ENCODE assay signal across 12 cellular contexts in genomic region chr20:46199198-46199597, GRCh38.
DNase-seq lines count a peak whose midpoint lies in the region; ATAC-seq and TF ChIP-seq lines count a peak whose summit lies in the region.
"Had no signal": no experiment of that assay in that cellular context is flagged by ENCODE, and none has a peak within 500 bp of the region (broad histone marks: within the 10 kb centered on the region; RNA-seq: fewer than 3 reads in every experiment).

No MANE protein-coding gene starts in this region.

- H3K27me3 ChIP-seq in MG63 = peaks cover 22% of the 10 kb centered on the region
- peaks cover 9 to 86% (median 37%) of the 10 kb centered on the region in 9 donors for H3K27me3 ChIP-seq in heart left ventricle
- peaks cover 3% of the 10 kb centered on the region for H3K27me3 ChIP-seq in trophoblast cell (ENCODE audit: insufficient read depth, low read length)

- H3K4ac ChIP-seq in trophoblast cell (ENCODE audit: low read depth, low read length) = no peak overlapping the region

- H4K91ac ChIP-seq in trophoblast cell (ENCODE audit: low read depth, low read length) = no peak overlapping the region

- no peaks in the 10 kb centered on the region for H3K79me1 ChIP-seq in trophoblast cell (ENCODE audit: low read length)

- intact Hi-C loops in activated CD4-positive, alpha-beta memory T cell treated with anti-CD3 and anti-CD28 coated beads for 36 hours (cut with micrococcal nuclease) = no loop called here
- intact Hi-C loops in heart left ventricle (cut with DNase I) = no loop called here

- POLR2A ChIA-PET in activated CD4-positive, alpha-beta memory T cell treated with anti-CD3 and anti-CD28 coated beads for 36 hours (lab: Charles Lee) = interaction anchor here (0.6 kb wide), 1 partner anchor 170 kb away, joined by 3 read pairs; the partner anchor contains the start of gene SLC12A5
- POLR2A ChIA-PET in activated CD4-positive, alpha-beta memory T cell treated with anti-CD3 and anti-CD28 coated beads, Interleukin-2, amount 10 ng/mL, durations not matched to agents 7 days and 5 days (lab: Charles Lee) = no interaction called here

- no peak overlapping the region for H2AFZ ChIP-seq in trophoblast cell (ENCODE audit: insufficient read depth, low read length, poor library complexity)

- H3K27ac Mint-ChIP-seq in activated CD4-positive, alpha-beta memory T cell treated with anti-CD3 and anti-CD28 coated beads for 36 hours = no peak overlapping the region
- H3K27ac Mint-ChIP-seq in activated CD4-positive, alpha-beta memory T cell treated with anti-CD3 and anti-CD28 coated beads, Interleukin-2, amount 10 ng/mL, durations not matched to agents 7 days and 5 days = no peak overlapping the region
- H3K27ac Mint-ChIP-seq in activated CD8-positive, alpha-beta memory T cell treated with anti-CD3 and anti-CD28 coated beads, Interleukin-2, amount 10 ng/mL, durations not matched to agents 7 days and 5 days = no peak overlapping the region

- H4K8ac ChIP-seq in trophoblast cell (ENCODE audit: low read depth, low read length) = no peak overlapping the region

- no peak overlapping the region for H3K23ac ChIP-seq in trophoblast cell (ENCODE audit: low read length)

- no peak for TF ChIP-seq POLR2A in heart left ventricle (IDR thresholded peaks at IDR 0.05)

- ATAC-seq in heart left ventricle = peak in 3 of 4 donors; percentile 38 to 55 (median 48)
- ATAC-seq in activated CD8-positive, alpha-beta memory T cell treated with anti-CD3 and anti-CD28 coated beads, Interleukin-2, amount 10 ng/mL, durations not matched to agents 7 days and 5 days = no peak
- ATAC-seq in omental fat pad (ENCODE audit: low FRiP score) = no peak
- ATAC-seq: Panc1 had no signal

- no peak overlapping the region for H3K4me3 Mint-ChIP-seq in activated CD4-positive, alpha-beta memory T cell treated with anti-CD3 and anti-CD28 coated beads for 36 hours
- H3K4me3 Mint-ChIP-seq in activated CD4-positive, alpha-beta memory T cell treated with anti-CD3 and anti-CD28 coated beads, Interleukin-2, amount 10 ng/mL, durations not matched to agents 7 days and 5 days = no peak overlapping the region
- H3K4me3 Mint-ChIP-seq in activated CD8-positive, alpha-beta memory T cell treated with anti-CD3 and anti-CD28 coated beads, Interleukin-2, amount 10 ng/mL, durations not matched to agents 7 days and 5 days = no peak overlapping the region
- H3K4me3 Mint-ChIP-seq: neural crest cell had no signal

- H3K27ac ChIP-seq in heart left ventricle = no peak overlapping the region
- no peak overlapping the region for H3K27ac ChIP-seq in trophoblast cell (ENCODE audit: low read depth, low read length)
- H3K27ac ChIP-seq: esophagus muscularis mucosa had no signal

- TF ChIP-seq CTCF in heart left ventricle (IDR thresholded peaks at IDR 0.05) = no peak
- no peak for TF ChIP-seq CTCF in omental fat pad (IDR thresholded peaks at IDR 0.05)

- peaks cover 9% of the 10 kb centered on the region for H3K4me1 Mint-ChIP-seq in activated CD4-positive, alpha-beta memory T cell treated with anti-CD3 and anti-CD28 coated beads for 36 hours (ENCODE audit: low read depth)
- H3K4me1 Mint-ChIP-seq in activated CD4-positive, alpha-beta memory T cell treated with anti-CD3 and anti-CD28 coated beads, Interleukin-2, amount 10 ng/mL, durations not matched to agents 7 days and 5 days = no peaks in the 10 kb centered on the region
- no peaks in the 10 kb centered on the region for H3K4me1 Mint-ChIP-seq in activated CD8-positive, alpha-beta memory T cell treated with anti-CD3 and anti-CD28 coated beads, Interleukin-2, amount 10 ng/mL, durations not matched to agents 7 days and 5 days

- H4K12ac ChIP-seq in trophoblast cell (ENCODE audit: low read depth, low read length) = no peak overlapping the region

- no peaks in the 10 kb centered on the region for H3K36me3 Mint-ChIP-seq in activated CD4-positive, alpha-beta memory T cell treated with anti-CD3 and anti-CD28 coated beads for 36 hours
- no peaks in the 10 kb centered on the region for H3K36me3 Mint-ChIP-seq in activated CD4-positive, alpha-beta memory T cell treated with anti-CD3 and anti-CD28 coated beads, Interleukin-2, amount 10 ng/mL, durations not matched to agents 7 days and 5 days (ENCODE audit: low read depth)
- no peaks in the 10 kb centered on the region for H3K36me3 Mint-ChIP-seq in activated CD8-positive, alpha-beta memory T cell treated with anti-CD3 and anti-CD28 coated beads, Interleukin-2, amount 10 ng/mL, durations not matched to agents 7 days and 5 days

- H3K9ac ChIP-seq in trophoblast cell (ENCODE audit: low read length) = no peak overlapping the region

- no peak overlapping the region for H2AK5ac ChIP-seq in trophoblast cell (ENCODE audit: low read length)

- DNase-seq in activated CD4-positive, alpha-beta memory T cell treated with anti-CD3 and anti-CD28 coated beads for 36 hours = peak; percentile 42
- DNase-seq in activated CD4-positive, alpha-beta memory T cell treated with anti-CD3 and anti-CD28 coated beads, Interleukin-2, amount 10 ng/mL, durations not matched to agents 7 days and 5 days = no peak
- peak; percentile 45 for DNase-seq in MG63
- DNase-seq in heart left ventricle = no peak
- DNase-seq in trophoblast cell = no peak
- DNase-seq in activated CD8-positive, alpha-beta memory T cell treated with anti-CD3 and anti-CD28 coated beads, Interleukin-2, amount 10 ng/mL, durations not matched to agents 7 days and 5 days = no peak
- DNase-seq in omental fat pad (ENCODE audit: low spot score) = no peak
- no peak for DNase-seq in HPDE6-E6E7 (ENCODE audit: extremely low spot score)
- DNase-seq: NCI-H2171 treated with DMSO at 0.1 percent for 48 hours had no signal

- H3K18ac ChIP-seq in trophoblast cell (ENCODE audit: low read length) = no peak overlapping the region

- H2BK5ac ChIP-seq in trophoblast cell (ENCODE audit: low read depth, low read length, poor library complexity) = no peak overlapping the region

- H2BK12ac ChIP-seq in trophoblast cell (ENCODE audit: low read length) = no peak overlapping the region

- no peaks in the 10 kb centered on the region for H3K9me3 ChIP-seq in MG63
- no peaks in the 10 kb centered on the region for H3K9me3 ChIP-seq in heart left ventricle
- no peaks in the 10 kb centered on the region for H3K9me3 ChIP-seq in trophoblast cell (ENCODE audit: insufficient read depth, low read depth, low read length)
- H3K9me3 ChIP-seq: esophagus muscularis mucosa had no signal

- CTCF ChIA-PET in activated CD4-positive, alpha-beta memory T cell treated with anti-CD3 and anti-CD28 coated beads for 36 hours (lab: Charles Lee) = no interaction called here
- CTCF ChIA-PET in activated CD4-positive, alpha-beta memory T cell treated with anti-CD3 and anti-CD28 coated beads, Interleukin-2, amount 10 ng/mL, durations not matched to agents 7 days and 5 days (lab: Charles Lee) = no interaction called here
- CTCF ChIA-PET in activated CD8-positive, alpha-beta memory T cell treated with anti-CD3 and anti-CD28 coated beads, Interleukin-2, amount 10 ng/mL, durations not matched to agents 7 days and 5 days (lab: Charles Lee) = interaction anchor here (1.5 kb wide), 1 partner anchor 66 kb away, joined by 4 read pairs; no protein-coding TSS in a partner anchor

- H3K9me3 Mint-ChIP-seq in activated CD4-positive, alpha-beta memory T cell treated with anti-CD3 and anti-CD28 coated beads for 36 hours = no peaks in the 10 kb centered on the region
- no peaks in the 10 kb centered on the region for H3K9me3 Mint-ChIP-seq in activated CD4-positive, alpha-beta memory T cell treated with anti-CD3 and anti-CD28 coated beads, Interleukin-2, amount 10 ng/mL, durations not matched to agents 7 days and 5 days
- no peaks in the 10 kb centered on the region for H3K9me3 Mint-ChIP-seq in activated CD8-positive, alpha-beta memory T cell treated with anti-CD3 and anti-CD28 coated beads, Interleukin-2, amount 10 ng/mL, durations not matched to agents 7 days and 5 days (ENCODE audit: low read depth)
- H3K9me3 Mint-ChIP-seq: neural crest cell had no signal

- no peak overlapping the region for H3K14ac ChIP-seq in trophoblast cell (ENCODE audit: low read length)

- 10 to 28% (median 22%) methylated on average over 19 to 21 of the region's 21 CpGs for WGBS in heart left ventricle, 4 donors
- WGBS in trophoblast cell (ENCODE audit: extremely low coverage, insufficient coverage, insufficient read length) = no CpG with 5 or more reads among the region's 21 CpGs

- peaks cover 42% of the 10 kb centered on the region for H3K27me3 Mint-ChIP-seq in activated CD4-positive, alpha-beta memory T cell treated with anti-CD3 and anti-CD28 coated beads for 36 hours
- peaks cover 24% of the 10 kb centered on the region for H3K27me3 Mint-ChIP-seq in activated CD4-positive, alpha-beta memory T cell treated with anti-CD3 and anti-CD28 coated beads, Interleukin-2, amount 10 ng/mL, durations not matched to agents 7 days and 5 days
- H3K27me3 Mint-ChIP-seq in activated CD8-positive, alpha-beta memory T cell treated with anti-CD3 and anti-CD28 coated beads, Interleukin-2, amount 10 ng/mL, durations not matched to agents 7 days and 5 days = peaks cover 37% of the 10 kb centered on the region

- H3K4me2 ChIP-seq in trophoblast cell (ENCODE audit: low read length) = no peak overlapping the region

- H3K79me2 ChIP-seq in trophoblast cell (ENCODE audit: control insufficient read depth, insufficient read depth, low read length, poor library complexity) = no peaks in the 10 kb centered on the region

- no peak overlapping the region for H3K4me3 ChIP-seq in MG63
- no peak overlapping the region for H3K4me3 ChIP-seq in heart left ventricle
- peak overlapping the region; percentile 50 for H3K4me3 ChIP-seq in trophoblast cell (ENCODE audit: low read depth, low read length)
- H3K4me3 ChIP-seq: esophagus muscularis mucosa had no signal

- no peaks in the 10 kb centered on the region for H3K36me3 ChIP-seq in MG63
- H3K36me3 ChIP-seq in heart left ventricle = no peaks in the 10 kb centered on the region
- H3K36me3 ChIP-seq in trophoblast cell (ENCODE audit: control insufficient read depth in 1 of 2, insufficient read depth in 2 of 2, low read length in 2 of 2) = no peaks in the 10 kb centered on the region
- H3K36me3 ChIP-seq: esophagus muscularis mucosa had no signal

- peaks cover 0 to 14% (median 0%) of the 10 kb centered on the region in 12 donors for H3K4me1 ChIP-seq in heart left ventricle
- no peaks in the 10 kb centered on the region for H3K4me1 ChIP-seq in trophoblast cell (ENCODE audit: control insufficient read depth in 1 of 2, insufficient read depth in 2 of 2, low read length in 2 of 2)

- H2BK120ac ChIP-seq in trophoblast cell (ENCODE audit: insufficient read depth, low read length, poor library complexity) = no peak overlapping the region

Comparison
In these comparisons a context has a peak if more than half of its experiments do, and no peak if none do; other contexts are left out.
1. DNase-seq: peak in activated CD4-positive, alpha-beta memory T cell treated with anti-CD3 and anti-CD28 coated beads for 36 hours (single experiment) and MG63 (single experiment); none in activated CD4-positive, alpha-beta memory T cell treated with anti-CD3 and anti-CD28 coated beads, Interleukin-2, amount 10 ng/mL, durations not matched to agents 7 days and 5 days (single experiment), heart left ventricle (0 of 5), trophoblast cell (0 of 2), activated CD8-positive, alpha-beta memory T cell treated with anti-CD3 and anti-CD28 coated beads, Interleukin-2, amount 10 ng/mL, durations not matched to agents 7 days and 5 days (single experiment), omental fat pad (single experiment) and HPDE6-E6E7 (single experiment).
2. ATAC-seq: peak in heart left ventricle (3 of 4); none in activated CD8-positive, alpha-beta memory T cell treated with anti-CD3 and anti-CD28 coated beads, Interleukin-2, amount 10 ng/mL, durations not matched to agents 7 days and 5 days (single experiment) and omental fat pad (single experiment).